23 cellular contexts compared by ENCODE assay signal in genomic region chr20:19231359-19232035, GRCh38. TPM values are rescaled to one million over a fixed set of nuclear protein-coding genes. Genes with fewer than 3 reads are reported as not detected.
DNase-seq lines count a peak whose midpoint lies in the region; ATAC-seq, FAIRE-seq and TF ChIP-seq lines count a peak whose summit lies in the region.
"Had no signal": no experiment of that assay in that cellular context is flagged by ENCODE, and none has a peak within 500 bp of the region (broad histone marks: within the 10 kb centered on the region; RNA-seq: fewer than 3 reads in every experiment).

No MANE protein-coding gene starts in this region.

- no peak overlapping the region for H3K4me2 ChIP-seq in HepG2 (ENCODE audit: low read depth, low read length)
- H3K4me2 ChIP-seq: A549, KMS-11, SK-N-SH had no signal

- H3K27ac ChIP-seq in HepG2 (ENCODE audit: extremely low read length, insufficient read depth, low read length) (no peak overlapping the region), right lobe of liver (no peak overlapping the region), rectal smooth muscle tissue (ENCODE audit: low read depth, low read length) (peak overlapping the region; percentile 51)
- H3K27ac ChIP-seq: A549, KMS-11 had no signal

- TF ChIP-seq POLR2A in HepG2 (IDR thresholded peaks at IDR 0.05; ENCODE audit: insufficient read depth in 1 of 2, low read depth in 2 of 2, low read length in 2 of 2) (no peak), right lobe of liver (IDR thresholded peaks at IDR 0.05) (no peak)

- H3K4me3 ChIP-seq in HepG2 (replicated peaks in 1 of 3; ENCODE audit: insufficient read depth in 1 of 3, low read depth in 2 of 3, low read length in 3 of 3), result no peak overlapping the region
- H3K4me3 ChIP-seq in right lobe of liver, result no peak overlapping the region
- no peak overlapping the region for H3K4me3 ChIP-seq in rectal smooth muscle tissue (ENCODE audit: low read length)
- H3K4me3 ChIP-seq: A549 had no signal

- intact Hi-C loops in HepG2 (cut with micrococcal nuclease; ENCODE audit: unreplicated experiment), result no loop called here
- intact Hi-C loops in right lobe of liver (cut with DNase I), result no loop called here

- H3K36me3 ChIP-seq in HepG2 (replicated peaks in 1 of 2; ENCODE audit: control insufficient read depth in 1 of 2, insufficient read depth in 2 of 2, low read length in 2 of 2) (no peaks in the 10 kb centered on the region), right lobe of liver (no peaks in the 10 kb centered on the region), rectal smooth muscle tissue (ENCODE audit: control insufficient read depth, insufficient read depth, low read length) (no peaks in the 10 kb centered on the region)
- H3K36me3 ChIP-seq: BE2C had no signal

- CTCF ChIA-PET in HepG2 (lab: Yijun Ruan, JAX; ENCODE audit: low intra/inter-chr PET ratio, low total read pairs), result no interaction called here

- H2AFZ ChIP-seq in HepG2 (ENCODE audit: low read length), result no peak overlapping the region

- H3K9me3 ChIP-seq in HepG2 (ENCODE audit: low read length) (no peaks in the 10 kb centered on the region), right lobe of liver (no peaks in the 10 kb centered on the region)
- H3K9me3 ChIP-seq: BE2C, SK-N-SH had no signal

- H4K20me1 ChIP-seq in HepG2 (ENCODE audit: insufficient read depth, low read length), result no peaks in the 10 kb centered on the region

- no peak for TF ChIP-seq RAD21 in HepG2 (CRISPR knock-in tag; IDR thresholded peaks at IDR 0.05)

- DNase-seq in HepG2 (ENCODE audit: low spot score) (no peak), right lobe of liver (no peak), amniotic epithelial cell (ENCODE audit: low read depth) (peak; percentile 17), mesenteric fat pad (ENCODE audit: low spot score) (no peak), NCI-H510A (lab: John Stamatoyannopoulos, UW) (no peak), RPMI8226 (no peak)
- DNase-seq: BE2C, DMS53, EL, GF-D8, IMR-90, NCI-H1417, NCI-H1694 treated with DMSO at 0.1 percent for 48 hours, NCI-H2081 treated with DMSO at 0.1 percent for 48 hours, NCI-H2171 treated with DMSO at 0.1 percent for 48 hours, NCI-H526, SHP77, SK-N-SH had no signal

- ATAC-seq in HepG2, result no peak
- no peak for ATAC-seq in right lobe of liver
- ATAC-seq: A549 had no signal

- no peaks in the 10 kb centered on the region for H3K79me2 ChIP-seq in HepG2 (ENCODE audit: insufficient read depth, low read length)

- 28% methylated on average over 6 of the region's 6 CpGs for WGBS in HepG2 (ENCODE audit: low lambda C conversion rate)
- 38% methylated on average over 3 of the region's 6 CpGs for WGBS in right lobe of liver (ENCODE audit: insufficient coverage, low coverage, low lambda C conversion rate, missing lambda C conversion rate)

- POLR2A ChIA-PET in HepG2 (lab: Yijun Ruan, JAX), result no interaction called here

- no peak overlapping the region for H3K9ac ChIP-seq in HepG2 (ENCODE audit: insufficient read depth, low read depth, low read length)
- H3K9ac ChIP-seq in rectal smooth muscle tissue (ENCODE audit: low read length), result no peak overlapping the region
- H3K9ac ChIP-seq: KMS-11, SK-N-SH had no signal

- no peak for TF ChIP-seq EP300 in HepG2 (IDR thresholded peaks at IDR 0.05; ENCODE audit: low read depth in 2 of 2, low read length in 2 of 2)
- no peak for TF ChIP-seq EP300 in HepG2 (CRISPR knock-in tag; IDR thresholded peaks at IDR 0.05; ENCODE audit: borderline replicate concordance)

- no TSS peak for BruUV-seq in HepG2 (replicated peaks; lab: Mats Ljungman, UMichigan)

- no peaks in the 10 kb centered on the region for H3K4me1 ChIP-seq in HepG2 (ENCODE audit: insufficient read depth, low read length)
- no peaks in the 10 kb centered on the region for H3K4me1 ChIP-seq in right lobe of liver
- peaks cover 30% of the 10 kb centered on the region for H3K4me1 ChIP-seq in rectal smooth muscle tissue (ENCODE audit: control insufficient read depth, insufficient read depth, low read length)
- H3K4me1 ChIP-seq: A549, BE2C had no signal

- H3K27me3 ChIP-seq in HepG2 (ENCODE audit: control insufficient read depth in 1 of 2, insufficient read depth in 2 of 2, low read length in 2 of 2) (no peaks in the 10 kb centered on the region; a peak in 1 of 5 replicates), right lobe of liver (no peaks in the 10 kb centered on the region), rectal smooth muscle tissue (ENCODE audit: control insufficient read depth, insufficient read depth, low read length) (no peaks in the 10 kb centered on the region)
- H3K27me3 ChIP-seq: BE2C had no signal

- FAIRE-seq in HepG2 (lab: Jason Lieb, UNC), result no peak
- FAIRE-seq: D721Med, HTR-8/SVneo had no signal

- TF ChIP-seq CTCF in HepG2 (CRISPR knock-in tag; IDR thresholded peaks at IDR 0.05) (no peak), right lobe of liver (IDR thresholded peaks at IDR 0.05) (no peak)

- in situ Hi-C loops in HepG2 (cut with HindIII; ENCODE audit: extremely low pct_ligation_motif_present, low pct_unique_long_range_greater_than_20kb), result no loop called here

TF ChIP-seq in HepG2, 621 proteins besides CTCF, POLR2A, EP300 and RAD21:
- TF ChIP-seq ATF7 (IDR thresholded peaks at IDR 0.05), result peak; percentile 83
- TF ChIP-seq ATF7 (CRISPR knock-in tag; IDR thresholded peaks at IDR 0.05), result no peak
- no peak for TF ChIP-seq YEATS4 (CRISPR knock-in tag; IDR thresholded peaks at IDR 0.05; ENCODE audit: borderline replicate concordance)
- 0 out of 4 replicates have a peak, but pooled peaks of 1 of the 2 experiments have one; percentile 8 for TF ChIP-seq MAFK (conservative IDR thresholded peaks at IDR 0.05 in 1 of 2, IDR thresholded peaks at IDR 0.05 in 1 of 2; ENCODE audit: low read length in 2 of 2)
- no peak for TF ChIP-seq CBX2 (IDR thresholded peaks at IDR 0.05; ENCODE audit: low read depth, low read length)
- no peak for TF ChIP-seq CBX2 (CRISPR knock-in tag; IDR thresholded peaks at IDR 0.05; ENCODE audit: low read depth)

RNA-seq across cellular contexts. Expression of gene SLC24A3, which starts 19.1 kb away (rescaled TPM):
- total RNA-seq in HepG2 (2016; rRNA removed; fragmentation: Illumina TruSeq; extraction: Trizol) (not detected in 2 replicates), right lobe of liver (under 1 TPM; 0.06 to 0.49 (median 0.27) TPM), mesenteric fat pad (16.9 TPM)
- total RNA-seq in HepG2 (2016; cell fraction: cytosol; rRNA removed; fragmentation: Illumina TruSeq; extraction: Trizol; ENCODE audit: low read depth), result not detected in 2 replicates
- not detected in 2 replicates for total RNA-seq in HepG2 (2016; cell fraction: insoluble cytoplasmic fraction; rRNA removed; fragmentation: Illumina TruSeq; extraction: Trizol)
- total RNA-seq in HepG2 (2016; cell fraction: membrane; rRNA removed; fragmentation: Illumina TruSeq; extraction: Trizol), result not detected in 2 replicates
- total RNA-seq in HepG2 (2016; cell fraction: nucleus; rRNA removed; fragmentation: Illumina TruSeq; extraction: Trizol), result not detected in 2 replicates
- polyA plus RNA-seq in HepG2 (2011; rRNA removed), result 0.01 TPM in 1 of 2 replicates, not detected in the other
- polyA plus RNA-seq in HepG2 (2011; cell fraction: cytosol; rRNA removed), result 0.01 TPM in 1 of 2 replicates, not detected in the other
- not detected in 2 replicates for polyA plus RNA-seq in HepG2 (2011; cell fraction: nucleus; rRNA removed)
- polyA plus RNA-seq in HepG2 (2012), result 0.03 TPM in 1 of 2 replicates, not detected in the other
- not detected in 2 replicates for polyA plus RNA-seq in HepG2 (2016; cell fraction: cytosol; fragmentation: Illumina TruSeq; extraction: Trizol; ENCODE audit: low read depth)
- not detected in 2 replicates for polyA plus RNA-seq in HepG2 (2016; cell fraction: insoluble cytoplasmic fraction; fragmentation: Illumina TruSeq; extraction: Trizol; ENCODE audit: low read depth)
- not detected in 2 replicates for polyA plus RNA-seq in HepG2 (2016; cell fraction: membrane; fragmentation: Illumina TruSeq; extraction: Trizol; ENCODE audit: low read depth)
- polyA plus RNA-seq in HepG2 (2016; cell fraction: nucleus; fragmentation: Illumina TruSeq; extraction: Trizol; ENCODE audit: insufficient read depth, low read depth), result not detected in 2 replicates
- polyA minus RNA-seq in HepG2 (2011; rRNA and poly(A)+ RNA removed; ENCODE audit: low replicate concordance), result not detected in 2 replicates
- polyA minus RNA-seq in HepG2 (2011; cell fraction: cytosol; rRNA and poly(A)+ RNA removed), result not detected in 2 replicates
- not detected in 2 replicates for polyA minus RNA-seq in HepG2 (2011; cell fraction: nucleus; rRNA and poly(A)+ RNA removed)
- total RNA-seq: IMR-90 had no signal
- polyA plus RNA-seq: IMR-90, SK-N-SH had no signal

Comparison
In these comparisons a context has a peak if more than half of its experiments do, and no peak if none do; other contexts are left out.
1. RNA of gene SLC24A3, which starts 19.1 kb away (total RNA-seq): 16.9 TPM in mesenteric fat pad (single experiment); 0.06 to 0.49 TPM in right lobe of liver and not detected in HepG2; every median in the first group is over 10 times any median in the second.